Comparison of ENCODE assay signal across 15 cellular contexts in the genomic region with DNA sequence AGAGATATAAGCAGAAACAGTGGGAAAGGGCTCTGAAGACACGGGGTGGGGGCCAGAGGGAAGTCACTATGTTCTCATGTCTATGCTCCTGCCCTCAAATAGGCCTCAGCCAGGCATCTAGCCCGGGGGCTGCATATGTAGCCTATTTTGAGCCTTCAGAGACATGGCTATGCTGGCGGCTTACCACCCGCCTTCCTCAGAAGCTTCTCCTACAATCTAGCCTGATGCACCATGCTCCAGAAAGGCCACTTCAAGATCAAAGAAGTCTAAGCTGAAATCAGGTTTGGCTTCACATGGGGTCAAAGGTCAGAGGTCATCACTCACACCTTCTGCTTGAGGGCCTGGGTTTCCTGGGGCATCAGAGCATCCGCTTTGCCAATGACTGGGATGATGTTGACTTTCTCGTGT. TPM values are rescaled to one million over a fixed set of nuclear protein-coding genes. Genes with fewer than 3 reads are reported as not detected.
DNase-seq lines count a peak whose midpoint lies in the region; ATAC-seq and TF ChIP-seq lines count a peak whose summit lies in the region.
"Had no signal": no experiment of that assay in that cellular context is flagged by ENCODE, and none has a peak within 500 bp of the region (broad histone marks: within the 10 kb centered on the region; RNA-seq: fewer than 3 reads in every experiment).

No MANE protein-coding gene starts in this region.

- H3K9me2 ChIP-seq in GM23338 (ENCODE audit: insufficient read depth): no peaks in the 10 kb centered on the region

- peak overlapping the region; percentile 86 for H3K27ac ChIP-seq in CD4-positive, alpha-beta memory T cell (ENCODE audit: low read depth, low read length)
- H3K27ac ChIP-seq in GM23338 (ENCODE audit: low read depth): no peak overlapping the region

- no peak overlapping the region for H3K4me2 ChIP-seq in GM23338

- no peaks in the 10 kb centered on the region for H3K27me3 ChIP-seq in CD4-positive, alpha-beta memory T cell (ENCODE audit: insufficient read depth, low read length)
- H3K27me3 ChIP-seq in GM23338 (ENCODE audit: insufficient read depth) (no peaks in the 10 kb centered on the region), MG63 (no peaks in the 10 kb centered on the region)
- H3K27me3 ChIP-seq: esophagus squamous epithelium, heart right ventricle, upper lobe of left lung had no signal

- peak overlapping the region; percentile 82 to 97 (median 91) for H3K4me3 Mint-ChIP-seq in CD4-positive, alpha-beta memory T cell
- H3K4me3 Mint-ChIP-seq in GM23338 (peak overlapping the region; percentile 21; the same call in 1 of the 3 replicates), nephron (peak overlapping the region; percentile 29 to 87 (median 74))

- peaks cover 35 to 81% (median 53%) of the 10 kb centered on the region in 4 donors for H3K4me1 Mint-ChIP-seq in CD4-positive, alpha-beta memory T cell
- H3K4me1 Mint-ChIP-seq in GM23338 (peaks cover 19% of the 10 kb centered on the region), nephron (peaks cover 23% of the 10 kb centered on the region)

- peak overlapping the region; percentile 97 to 100 (median 100) for H3K27ac Mint-ChIP-seq in CD4-positive, alpha-beta memory T cell
- H3K27ac Mint-ChIP-seq in GM23338 (no peak overlapping the region), nephron (peak overlapping the region in 2 of 3 experiments; percentile 51 to 59)
- H3K27ac Mint-ChIP-seq in activated naive CD4-positive, alpha-beta T cell treated with anti-CD3 and anti-CD28 coated beads, Interleukin-2, amount 50 U/mL, for 72 hours: peak overlapping the region; percentile 60 to 98

- no peaks in the 10 kb centered on the region for H4K20me1 ChIP-seq in GM23338 (replicated peaks; ENCODE audit: insufficient read depth)

- DNase-seq in CD4-positive, alpha-beta memory T cell: no peak
- DNase-seq in GM23338 (ENCODE audit: low spot score) (no peak), NCI-H1694 (lab: John Stamatoyannopoulos, UW) (no peak), MG63 (no peak)
- no peak for DNase-seq in activated naive CD4-positive, alpha-beta T cell treated with anti-CD3 and anti-CD28 coated beads, Interleukin-2, amount 50 U/mL, for 72 hours (ENCODE audit: low spot score in 2 of 2)
- DNase-seq: dermis blood vessel endothelial cell; esophagus squamous epithelium; heart right ventricle; stimulated activated CD4-positive, alpha-beta T cell treated with anti-CD3 and anti-CD28 coated beads, Interleukin-1b, Interleukin-23, amount 100 ng/mL, for 48 hours; upper lobe of left lung had no signal

- peaks cover 76% of the 10 kb centered on the region for H3K4me1 ChIP-seq in CD4-positive, alpha-beta memory T cell (ENCODE audit: insufficient read depth, low read length)
- peaks cover 11% of the 10 kb centered on the region for H3K4me1 ChIP-seq in GM23338 (ENCODE audit: insufficient read depth)

- intact Hi-C loops in CD4-positive, alpha-beta memory T cell (cut with micrococcal nuclease): no loop called here

- H3K36me3 ChIP-seq in CD4-positive, alpha-beta memory T cell (ENCODE audit: insufficient read depth, low read length): peaks cover 6% of the 10 kb centered on the region
- H3K36me3 ChIP-seq in GM23338 (ENCODE audit: insufficient read depth) (no peaks in the 10 kb centered on the region), MG63 (peaks cover 2% of the 10 kb centered on the region; the same call in 1 of the 2 replicates)
- H3K36me3 ChIP-seq: esophagus squamous epithelium, heart right ventricle, upper lobe of left lung had no signal

- POLR2A ChIA-PET in CD4-positive, alpha-beta memory T cell (lab: Charles Lee; ENCODE audit: partially characterized antibody): interaction anchor here (4.0 to 11.2 kb wide), 4 partner anchors 12 to 37 kb away, joined by 47 to 540 read pairs (median 138); partner anchors contain the start of genes CD2BP2, MYL11, TBC1D10B and ZNF48

- ATAC-seq in GM23338 (no peak), HG03571 (IDR thresholded peaks at IDR 0.05; ENCODE audit: unreplicated experiment) (no peak), GM21515 (IDR thresholded peaks at IDR 0.05; ENCODE audit: unreplicated experiment) (no peak)
- no peak for ATAC-seq in activated naive CD4-positive, alpha-beta T cell treated with anti-CD3 and anti-CD28 coated beads, Interleukin-2, amount 50 U/mL, for 72 hours
- ATAC-seq: heart right ventricle had no signal

- H3F3A ChIP-seq in GM23338 (replicated peaks; ENCODE audit: low read depth): peaks cover 24% of the 10 kb centered on the region

- H3K9me3 ChIP-seq in CD4-positive, alpha-beta memory T cell (ENCODE audit: control insufficient read depth in 1 of 2, low read length in 2 of 2): no peaks in the 10 kb centered on the region
- no peaks in the 10 kb centered on the region for H3K9me3 ChIP-seq in MG63
- H3K9me3 ChIP-seq: esophagus squamous epithelium, heart right ventricle, upper lobe of left lung had no signal

- peaks cover 12 to 29% of the 10 kb centered on the region in 2 donors for H3K36me3 Mint-ChIP-seq in CD4-positive, alpha-beta memory T cell
- H3K36me3 Mint-ChIP-seq in GM23338 (ENCODE audit: low read depth) (peaks cover 3% of the 10 kb centered on the region; the same call in 2 of the 3 replicates), nephron (ENCODE audit: low read depth) (no peaks in the 10 kb centered on the region)
- peaks cover 26 to 28% of the 10 kb centered on the region in 2 donors for H3K36me3 Mint-ChIP-seq in activated naive CD4-positive, alpha-beta T cell treated with anti-CD3 and anti-CD28 coated beads, Interleukin-2, amount 50 U/mL, for 72 hours

- CTCF ChIA-PET in CD4-positive, alpha-beta memory T cell (lab: Charles Lee; ENCODE audit: partially characterized antibody): no interaction called here

- H3K4me3 ChIP-seq in CD4-positive, alpha-beta memory T cell (ENCODE audit: low read length in 2 of 2): peak overlapping the region; percentile 86 to 88
- H3K4me3 ChIP-seq in GM23338: no peak overlapping the region
- no peak overlapping the region for H3K4me3 ChIP-seq in MG63
- H3K4me3 ChIP-seq: upper lobe of left lung had no signal

- H3K79me2 ChIP-seq in GM23338 (replicated peaks; ENCODE audit: insufficient read depth): 0 out of 2 replicates have a peak, but pooled peaks cover 4% of the 10 kb centered on the region

- TF ChIP-seq CTCF in GM23338 (conservative IDR thresholded peaks at IDR 0.05; ENCODE audit: low read depth in 2 of 2) (no peak), nephron (IDR thresholded peaks at IDR 0.05; ENCODE audit: unreplicated experiment in 3 of 3) (no peak)

- H3K27me3 Mint-ChIP-seq in CD4-positive, alpha-beta memory T cell: no peaks in the 10 kb centered on the region
- H3K27me3 Mint-ChIP-seq in GM23338 (ENCODE audit: insufficient read depth, low read depth, poor library complexity): peaks cover 27% of the 10 kb centered on the region
- H3K27me3 Mint-ChIP-seq in nephron (ENCODE audit: low read depth): peaks cover 4% of the 10 kb centered on the region

- peaks cover 0 to 5% (median 0%) of the 10 kb centered on the region in 8 donors for H3K9me3 Mint-ChIP-seq in CD4-positive, alpha-beta memory T cell
- H3K9me3 Mint-ChIP-seq in GM23338 (no peaks in the 10 kb centered on the region; the same call in none of the 3 replicates), nephron (no peaks in the 10 kb centered on the region)
- H3K9me3 Mint-ChIP-seq in activated naive CD4-positive, alpha-beta T cell treated with anti-CD3 and anti-CD28 coated beads, Interleukin-2, amount 50 U/mL, for 72 hours: no peaks in the 10 kb centered on the region

- H2AFZ ChIP-seq in GM23338: no peak overlapping the region

TF ChIP-seq in GM23338, 12 proteins besides CTCF, POLR2A, EP300 and RAD21 (continues in another document):
- no peak for TF ChIP-seq NANOG (IDR thresholded peaks at IDR 0.05; ENCODE audit: borderline replicate concordance)

RNA-seq across cellular contexts. Expression of gene SEPTIN1, which starts 1.6 kb away (rescaled TPM):
- 100 to 1,000 TPM; 198 to 206 TPM for total RNA-seq in CD4-positive, alpha-beta memory T cell
- 100 to 1,000 TPM; 210 to 212 TPM for polyA plus RNA-seq in CD4-positive, alpha-beta memory T cell
- total RNA-seq in GM23338 (2014; rRNA removed; shearing (Covaris generic)): 0.21 and 0.35 TPM in 2 replicates
- polyA plus RNA-seq in GM23338 (2016; fragmentation: Nextera tagmentation; extraction: Ambion mirVana): 3.3 and 3.9 TPM in 2 replicates
- 100 to 1,000 TPM; 161 to 208 TPM for total RNA-seq in activated naive CD4-positive, alpha-beta T cell treated with anti-CD3 and anti-CD28 coated beads, Interleukin-2, amount 50 U/mL, for 72 hours
- total RNA-seq in MG63 (2014; rRNA removed; shearing (Covaris generic); ENCODE audit: low replicate concordance): not detected in 2 replicates
- total RNA-seq: dermis blood vessel endothelial cell had no signal

RNA-seq across cellular contexts. Expression of gene MYL11, which starts 6.2 kb away (rescaled TPM):
- total RNA-seq in CD4-positive, alpha-beta memory T cell: 1 to 10 TPM in 1 of 2 experiments, not detected in 1; 1.3 TPM
- polyA plus RNA-seq in CD4-positive, alpha-beta memory T cell: 1 to 10 TPM in 1 of 2 donors, not detected in 1; 1.1 TPM
- total RNA-seq in GM23338 (2014; rRNA removed; shearing (Covaris generic)): not detected in 2 replicates
- polyA plus RNA-seq in GM23338 (2016; fragmentation: Nextera tagmentation; extraction: Ambion mirVana): 3.5 and 7.3 TPM in 2 replicates
- 1 to 10 TPM in 1 of 2 donors, under 1 TPM in 1; 0.97 to 1.2 TPM for total RNA-seq in activated naive CD4-positive, alpha-beta T cell treated with anti-CD3 and anti-CD28 coated beads, Interleukin-2, amount 50 U/mL, for 72 hours
- total RNA-seq in MG63 (2014; rRNA removed; shearing (Covaris generic); ENCODE audit: low replicate concordance): not detected in 2 replicates
- total RNA-seq: astrocyte, dermis blood vessel endothelial cell, esophagus squamous epithelium, heart right ventricle, renal cortical epithelial cell had no signal

RNA-seq across cellular contexts. Expression of gene TBC1D10B, which starts 10.5 kb away (rescaled TPM):
- total RNA-seq in CD4-positive, alpha-beta memory T cell: 10 to 100 TPM; 47.0 to 55.3 TPM
- 10 to 100 TPM in 1 of 2 donors, 1 to 10 TPM in 1; 8.5 to 16.1 TPM for polyA plus RNA-seq in CD4-positive, alpha-beta memory T cell
- 19.6 and 30.8 TPM in 2 replicates for total RNA-seq in GM23338 (2014; rRNA removed; shearing (Covaris generic))
- polyA plus RNA-seq in GM23338 (2016; fragmentation: Nextera tagmentation; extraction: Ambion mirVana): 13.3 TPM in 2 replicates
- 10 to 100 TPM; 52.5 to 69.5 TPM for total RNA-seq in activated naive CD4-positive, alpha-beta T cell treated with anti-CD3 and anti-CD28 coated beads, Interleukin-2, amount 50 U/mL, for 72 hours
- 40.3 and 60.6 TPM in 2 replicates for total RNA-seq in MG63 (2014; rRNA removed; shearing (Covaris generic); ENCODE audit: low replicate concordance)

RNA-seq across cellular contexts. Expression of gene ZNF48, which starts 14.4 kb away (rescaled TPM):
- total RNA-seq in CD4-positive, alpha-beta memory T cell: 10 to 100 TPM; 15.8 to 16.7 TPM
- 10 to 100 TPM in 1 of 2 donors, 1 to 10 TPM in 1; 5.5 to 10.7 TPM for polyA plus RNA-seq in CD4-positive, alpha-beta memory T cell
- 37.9 and 44.3 TPM in 2 replicates for total RNA-seq in GM23338 (2014; rRNA removed; shearing (Covaris generic))
- 4.8 and 6.2 TPM in 2 replicates for polyA plus RNA-seq in GM23338 (2016; fragmentation: Nextera tagmentation; extraction: Ambion mirVana)
- 10 to 100 TPM in 1 of 2 donors, 1 to 10 TPM in 1; 7.6 to 10.9 TPM for total RNA-seq in activated naive CD4-positive, alpha-beta T cell treated with anti-CD3 and anti-CD28 coated beads, Interleukin-2, amount 50 U/mL, for 72 hours
- 17.2 and 19.8 TPM in 2 replicates for total RNA-seq in MG63 (2014; rRNA removed; shearing (Covaris generic); ENCODE audit: low replicate concordance)

RNA-seq across cellular contexts. Expression of gene CD2BP2, which starts 25.7 kb away (rescaled TPM):
- 10 to 100 TPM; 72.9 to 79.4 TPM for total RNA-seq in CD4-positive, alpha-beta memory T cell
- 10 to 100 TPM; 23.7 to 24.4 TPM for polyA plus RNA-seq in CD4-positive, alpha-beta memory T cell
- 33.9 and 38.7 TPM in 2 replicates for total RNA-seq in GM23338 (2014; rRNA removed; shearing (Covaris generic))
- polyA plus RNA-seq in GM23338 (2016; fragmentation: Nextera tagmentation; extraction: Ambion mirVana): 21.0 and 23.1 TPM in 2 replicates
- 10 to 100 TPM; 57.3 to 64.4 TPM for total RNA-seq in activated naive CD4-positive, alpha-beta T cell treated with anti-CD3 and anti-CD28 coated beads, Interleukin-2, amount 50 U/mL, for 72 hours
- 43.8 and 70.0 TPM in 2 replicates for total RNA-seq in MG63 (2014; rRNA removed; shearing (Covaris generic); ENCODE audit: low replicate concordance)

Comparison
In these comparisons a context has a peak if more than half of its experiments do, and no peak if none do; other contexts are left out.
1. H3K4me3 ChIP-seq: peak in CD4-positive, alpha-beta memory T cell (2 of 2); none in GM23338 (single experiment) and MG63 (single experiment).
2. H3K4me3 Mint-ChIP-seq: peak in every context shown above with its lines; median percentile 91 in CD4-positive, alpha-beta memory T cell; 74 in nephron; 21 in GM23338.
3. RNA of gene SEPTIN1, which starts 1.6 kb away (total RNA-seq): 161 to 208 TPM in activated naive CD4-positive, alpha-beta T cell treated with anti-CD3 and anti-CD28 coated beads, Interleukin-2, amount 50 U/mL, for 72 hours and 198 to 206 TPM in CD4-positive, alpha-beta memory T cell; 0.21 to 0.35 TPM in GM23338 and not detected in MG63; every median in the first group is over 100 times any median in the second.